Comparison of ENCODE assay signal across 8 cellular contexts in genomic region chr16:56625140-56625942, GRCh38. TPM values are rescaled to one million over a fixed set of nuclear protein-coding genes. Genes with fewer than 3 reads are reported as not detected.
DNase-seq lines count a peak whose midpoint lies in the region; ATAC-seq and TF ChIP-seq lines count a peak whose summit lies in the region.

MT1E (plus strand) TSS chr16:56625781; CDS start chr16:56625852, 71 bp downstream.

- no peaks in the 10 kb centered on the region for H3K36me3 ChIP-seq in duodenal mucosa (ENCODE audit: control insufficient read depth in 1 of 2, insufficient read depth in 2 of 2, low read length in 2 of 2)
- H3K36me3 ChIP-seq in right lobe of liver, result no peaks in the 10 kb centered on the region

- peak within 1 kb of the TSS; percentile 85 to 96 for H3K9ac ChIP-seq in duodenal mucosa (ENCODE audit: low read depth in 1 of 2, low read length in 2 of 2)

- peaks cover 31% of the 10 kb centered on the region for H3K27me3 Mint-ChIP-seq in activated B cell treated with CpG ODN at 0.5 μM for 24 hours

- peak within 1 kb of the TSS; percentile 49; the same call in 1 of the 2 replicates for H3K4me3 ChIP-seq in GM08714 (ENCODE audit: low read length)
- peak within 1 kb of the TSS; percentile 76 to 90 for H3K4me3 ChIP-seq in duodenal mucosa (ENCODE audit: low read depth in 1 of 2, low read length in 2 of 2)
- H3K4me3 ChIP-seq in right lobe of liver, result peak within 1 kb of the TSS; percentile 83 to 90 (median 85)

- DNase-seq in HT-29 (ENCODE audit: low spot score) (peak; percentile 92), activated B cell treated with CpG ODN at 0.5 μM for 24 hours (no peak), right lobe of liver (peak; percentile 80 to 92 (median 88)), NCI-H2171 (lab: John Stamatoyannopoulos, UW) (no peak)
- DNase-seq in stimulated activated CD4-positive, alpha-beta T cell treated with anti-CD3 and anti-CD28 coated beads, Interleukin-2, amount 100 ng/mL, for 24 hours, result peak; percentile 69 to 70

- peaks cover 0 to 5% of the 10 kb centered on the region in 2 donors for H3K4me1 ChIP-seq in duodenal mucosa (ENCODE audit: control insufficient read depth in 1 of 2, insufficient read depth in 2 of 2, low read length in 2 of 2)
- peaks cover 0 to 10% (median 4%) of the 10 kb centered on the region in 4 donors for H3K4me1 ChIP-seq in right lobe of liver

- H3K9me3 ChIP-seq in duodenal mucosa (ENCODE audit: control insufficient read depth in 1 of 2, low read length in 2 of 2) (no peaks in the 10 kb centered on the region), right lobe of liver (no peaks in the 10 kb centered on the region)

- peak; percentile 38 for ATAC-seq in activated B cell treated with CpG ODN at 0.5 μM for 24 hours (ENCODE audit: low read depth)
- peak; percentile 79 to 92 (median 86) for ATAC-seq in right lobe of liver
- no peak for ATAC-seq in GM18517 (IDR thresholded peaks at IDR 0.05; ENCODE audit: unreplicated experiment)

- intact Hi-C loops in activated B cell treated with CpG ODN at 0.5 μM for 24 hours (cut with micrococcal nuclease) (loop anchor here (1.0 kb wide), 1 partner anchor 17 kb away; the partner anchor contains the start of gene MT2A), right lobe of liver (cut with DNase I) (no loop called here)

- POLR2A ChIA-PET in activated B cell treated with CpG ODN at 0.5 μM for 24 hours (lab: Charles Lee), result interaction anchor here (1.0 to 1.7 kb wide), 2 partner anchors 17 to 18 kb away, joined by 3 to 7 read pairs; partner anchors contain the start of gene MT2A

- TF ChIP-seq CTCF in activated B cell treated with CpG ODN at 0.5 μM for 24 hours (IDR thresholded peaks at IDR 0.05) (no peak), right lobe of liver (IDR thresholded peaks at IDR 0.05) (no peak)

- H3K27ac ChIP-seq in duodenal mucosa (ENCODE audit: low read depth, low read length) (peak within 1 kb of the TSS; percentile 86), right lobe of liver (peak within 1 kb of the TSS; percentile 93 to 96 (median 95))

- no peaks in the 10 kb centered on the region for H3K9me3 Mint-ChIP-seq in activated B cell treated with CpG ODN at 0.5 μM for 24 hours

- CTCF ChIA-PET in activated B cell treated with CpG ODN at 0.5 μM for 24 hours (lab: Charles Lee), result no interaction called here

- H3K27me3 ChIP-seq in duodenal mucosa (ENCODE audit: control insufficient read depth in 1 of 2, insufficient read depth in 2 of 2, low read length in 2 of 2) (no peaks in the 10 kb centered on the region), right lobe of liver (no peaks in the 10 kb centered on the region)

- H3K27ac Mint-ChIP-seq in activated B cell treated with CpG ODN at 0.5 μM for 24 hours, result no peak within 1 kb of the TSS

- H3K36me3 Mint-ChIP-seq in activated B cell treated with CpG ODN at 0.5 μM for 24 hours (ENCODE audit: low read depth), result no peaks in the 10 kb centered on the region

- peak; percentile 98 for TF ChIP-seq POLR2A in right lobe of liver (IDR thresholded peaks at IDR 0.05)

- WGBS in right lobe of liver (ENCODE audit: insufficient coverage, low coverage, low lambda C conversion rate, missing lambda C conversion rate), result 1% methylated on average over 11 of the region's 62 CpGs

- H3K4me1 Mint-ChIP-seq in activated B cell treated with CpG ODN at 0.5 μM for 24 hours, result peaks cover 29% of the 10 kb centered on the region

- H3K4me3 Mint-ChIP-seq in activated B cell treated with CpG ODN at 0.5 μM for 24 hours, result peak within 1 kb of the TSS; percentile 81

RNA-seq across cellular contexts. Expression of gene MT1E, which starts in this region (rescaled TPM):
- 493 and 525 TPM in 2 replicates for total RNA-seq in HT-29 (2014; rRNA removed; shearing (Covaris generic))
- total RNA-seq in activated B cell treated with CpG ODN at 0.5 μM for 24 hours (2.8 and 4.2 TPM in 2 replicates), right lobe of liver (1,000 to 10,000 TPM in 2 of 6 experiments, 100 to 1,000 TPM in 4; 403 to 1,748 (median 691) TPM)

Comparison
In these comparisons a context has a peak if more than half of its experiments do, and no peak if none do; other contexts are left out.
1. RNA of gene MT1E (total RNA-seq): 403 to 1,748 TPM in right lobe of liver and 493 to 525 TPM in HT-29; 2.8 to 4.2 TPM in activated B cell treated with CpG ODN at 0.5 μM for 24 hours; every median in the first group is over 10 times any median in the second.
2. DNase-seq: peak in HT-29 (single experiment), right lobe of liver (3 of 3) and stimulated activated CD4-positive, alpha-beta T cell treated with anti-CD3 and anti-CD28 coated beads, Interleukin-2, amount 100 ng/mL, for 24 hours (2 of 2); none in activated B cell treated with CpG ODN at 0.5 μM for 24 hours (single experiment) and NCI-H2171 (single experiment).
3. Peak in every context shown above with its lines, with median percentiles within 50 percentile points of each other: H3K4me3 ChIP-seq.